Comparison of ENCODE assay signal across 7 cellular contexts in genomic region chr17:18747501-18747900, GRCh38. TPM values are rescaled to one million over a fixed set of nuclear protein-coding genes. Genes with fewer than 3 reads are reported as not detected.
A peak's percentile ranks its signal among the peaks of the same experiment; 100 is the strongest.
DNase-seq lines count a peak whose midpoint lies in the region; FAIRE-seq and TF ChIP-seq lines count a peak whose summit lies in the region.
"Not testable (repeated sequence)": the region's sequence is repeated elsewhere in the genome, so short reads cannot be mapped to it uniquely, and the experiment has no call there.
"Had no signal": no experiment of that assay in that cellular context is flagged by ENCODE, and none has a peak within 500 bp of the region (broad histone marks: within the 10 kb centered on the region; RNA-seq: fewer than 3 reads in every experiment).

No MANE protein-coding gene starts in this region.

- peak; percentile 48 for DNase-seq in EH (ENCODE audit: low read depth)
- DNase-seq in adipocyte (ENCODE audit: low read depth), result peak; percentile 20
- peak; percentile 70 for DNase-seq in fibroblast of villous mesenchyme (ENCODE audit: low read depth)
- DNase-seq in iris pigment epithelial cell (ENCODE audit: low read depth), result peak; percentile 27
- DNase-seq in mesenchymal stem cell, result peak; percentile 51

- H3K4me2 ChIP-seq in mesenchymal stem cell (ENCODE audit: low read length, poor library complexity, severe bottlenecking), result not testable (repeated sequence)

- H3K4ac ChIP-seq in mesenchymal stem cell (ENCODE audit: low read depth in 1 of 2, low read length in 2 of 2), result not testable (repeated sequence)

- H2AFZ ChIP-seq in mesenchymal stem cell (ENCODE audit: low read depth, low read length), result not testable (repeated sequence)

- H3K23ac ChIP-seq in mesenchymal stem cell (ENCODE audit: low read length in 2 of 2), result not testable (repeated sequence)

- not testable (repeated sequence) for H2BK15ac ChIP-seq in mesenchymal stem cell (ENCODE audit: low read depth, poor library complexity, severe bottlenecking)

- H2BK120ac ChIP-seq in mesenchymal stem cell (ENCODE audit: low read depth, low read length), result not testable (repeated sequence)

- not testable (repeated sequence) for H4K8ac ChIP-seq in mesenchymal stem cell (ENCODE audit: low read length)

- not testable (repeated sequence) for H2BK5ac ChIP-seq in mesenchymal stem cell (ENCODE audit: low read depth, low read length, poor library complexity, severe bottlenecking)

- H3K14ac ChIP-seq in mesenchymal stem cell (ENCODE audit: low read length in 2 of 2), result not testable (repeated sequence)

- not testable (repeated sequence) for H3K36me3 ChIP-seq in adipocyte (ENCODE audit: control insufficient read depth, insufficient read depth, low read length, severe bottlenecking); mesenchymal stem cell (ENCODE audit: control insufficient read depth in 1 of 2, insufficient read depth in 2 of 2, low read depth in 1 of 2, low read length in 2 of 2)

- not testable (repeated sequence) for H3K9me3 ChIP-seq in adipocyte (ENCODE audit: control insufficient read depth, low read length); mesenchymal stem cell (ENCODE audit: control insufficient read depth, low read length)

- H3K79me1 ChIP-seq in mesenchymal stem cell (replicated peaks; ENCODE audit: low read length, poor library complexity, severe bottlenecking), result not testable (repeated sequence)

- H3K9ac ChIP-seq in adipocyte (ENCODE audit: low read length); mesenchymal stem cell (ENCODE audit: low read length): not testable (repeated sequence)

- not testable (repeated sequence) for TF ChIP-seq CTCF in fibroblast of villous mesenchyme (IDR thresholded peaks at IDR 0.05; ENCODE audit: insufficient read depth, low read depth, low read length)

- no CpG with 5 or more reads among the region's 6 CpGs for WGBS in mesenchymal stem cell

- H2AK5ac ChIP-seq in mesenchymal stem cell (ENCODE audit: low read length, severe bottlenecking), result not testable (repeated sequence)

- FAIRE-seq in endometrium (lab: Jason Lieb, UNC), result peak; percentile 91

- not testable (repeated sequence) for H3K27ac ChIP-seq in mesenchymal stem cell (ENCODE audit: low read length, poor library complexity, severe bottlenecking)

- not testable (repeated sequence) for H2BK12ac ChIP-seq in mesenchymal stem cell (ENCODE audit: low read length in 2 of 2)

- H3K4me3 ChIP-seq in adipocyte (ENCODE audit: low read length); fibroblast of villous mesenchyme (ENCODE audit: low read depth, low read length); mesenchymal stem cell (ENCODE audit: insufficient read depth in 1 of 2, low read depth in 1 of 2, low read length in 2 of 2): not testable (repeated sequence)

- not testable (repeated sequence) for H4K91ac ChIP-seq in mesenchymal stem cell (ENCODE audit: low read length)

- H3K4me1 ChIP-seq in adipocyte (ENCODE audit: control insufficient read depth, insufficient read depth, low read length); mesenchymal stem cell (ENCODE audit: control insufficient read depth, insufficient read depth, low read depth, low read length): not testable (repeated sequence)

- not testable (repeated sequence) for H3K27me3 ChIP-seq in adipocyte (replicated peaks; ENCODE audit: control insufficient read depth, insufficient read depth, low read length); mesenchymal stem cell (ENCODE audit: control insufficient read depth in 1 of 2, insufficient read depth in 1 of 2, low read length in 2 of 2)

- H3K18ac ChIP-seq in mesenchymal stem cell (ENCODE audit: low read depth in 1 of 2, low read length in 2 of 2), result not testable (repeated sequence)

RNA-seq across cellular contexts. Expression of gene FBXW10, which starts 3.6 kb away (rescaled TPM):
- under 0.01 and 0.32 TPM in 2 replicates for total RNA-seq in fibroblast of villous mesenchyme
- 0.01 TPM for polyA plus RNA-seq in mesenchymal stem cell (2013, experiment 1 of 2)
- polyA plus RNA-seq in mesenchymal stem cell (2013, experiment 2 of 2), result 0.03 TPM
- total RNA-seq: CD4-positive, alpha-beta memory T cell had no signal
- polyA plus RNA-seq: CD4-positive, alpha-beta memory T cell had no signal

RNA-seq across cellular contexts. Expression of gene TVP23B, which starts 33.5 kb away (rescaled TPM):
- total RNA-seq in fibroblast of villous mesenchyme, result 45.1 and 92.8 TPM in 2 replicates
- 26.1 TPM for polyA plus RNA-seq in mesenchymal stem cell (2013, experiment 1 of 2)
- 27.1 TPM for polyA plus RNA-seq in mesenchymal stem cell (2013, experiment 2 of 2)

Comparison
In these comparisons a context has a peak if more than half of its experiments do, and no peak if none do; other contexts are left out.
1. DNase-seq: peak in every context shown above with its lines; median percentile 70 in fibroblast of villous mesenchyme; 51 in mesenchymal stem cell; 48 in EH; 27 in iris pigment epithelial cell; 20 in adipocyte.